In the genomic region with DNA sequence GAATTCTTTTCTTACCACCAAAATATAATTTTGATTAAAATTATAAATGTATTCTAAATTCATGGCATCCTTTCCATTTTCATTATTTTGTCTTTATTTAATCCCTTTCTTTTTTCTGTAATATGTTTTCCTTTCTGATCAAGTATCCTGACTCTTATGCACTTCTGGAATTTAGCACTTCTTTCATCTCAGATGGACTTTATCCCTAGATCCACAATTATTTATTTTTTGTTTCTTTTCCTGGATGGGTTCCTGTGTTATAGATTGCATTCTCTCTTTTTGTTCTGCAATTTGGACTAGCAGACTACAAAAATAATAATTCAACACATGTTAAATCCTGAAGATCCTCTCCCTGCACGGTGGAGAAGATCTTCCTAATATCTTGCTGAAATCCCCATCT, we compare ENCODE assay signal across 25 cellular contexts.
"Had no signal": no experiment of that assay in that cellular context is flagged by ENCODE, and none has a peak within 500 bp of the region (broad histone marks: within the 10 kb centered on the region; RNA-seq: fewer than 3 reads in every experiment).

No MANE protein-coding gene starts in this region.

- H3K4me3 ChIP-seq: breast epithelium, testis, transverse colon had no signal

- H3K4me1 ChIP-seq: breast epithelium, testis, transverse colon had no signal

- H3K36me3 ChIP-seq: breast epithelium, transverse colon, WERI-Rb-1 had no signal

- H3K27me3 ChIP-seq: breast epithelium, testis, transverse colon had no signal

- H3K9me3 ChIP-seq: breast epithelium, testis, transverse colon had no signal

- DNase-seq: activated CD4-positive, alpha-beta memory T cell treated with anti-CD3 and anti-CD28 coated beads, Interleukin-2, amount 10 ng/mL, durations not matched to agents 7 days and 5 days; activated CD4-positive, alpha-beta T cell treated with anti-CD3 and anti-CD28 coated beads, Interleukin-2, amount 10 ng/mL, durations not matched to agents 24 days and 14 days; activated CD8-positive, alpha-beta memory T cell treated with anti-CD3 and anti-CD28 coated beads, Interleukin-2, amount 50 U/mL, for 48 hours; activated gamma-delta T cell; activated naive CD4-positive, alpha-beta T cell treated with anti-CD3 and anti-CD28 coated beads, Interleukin-2, amount 50 U/mL, for 16 hours; activated naive CD8-positive, alpha-beta T cell treated with anti-CD3 and anti-CD28 coated beads, Interleukin-2, amount 50 U/mL, for 24 hours; activated T-cell treated with anti-CD3 and anti-CD28 coated beads, Interleukin-2, amount 50 U/mL, for 24 hours; amygdala; central memory CD4-positive, alpha-beta T cell; endodermal cell; islet precursor cell; left ventricle myocardium superior; mammary epithelial cell; naive B cell; nucleus accumbens; right cardiac atrium; stimulated activated CD4-positive, alpha-beta T cell treated with anti-CD3 and anti-CD28 coated beads, Interleukin-12 subunit alpha, Interleukin-12 subunit beta, amount 100 ng/mL, for 4 hours; stimulated activated CD4-positive, alpha-beta T cell treated with anti-CD3 and anti-CD28 coated beads, Interleukin-4, amount 100 ng/mL, for 1 hour; stimulated activated naive CD8-positive, alpha-beta T cell treated with anti-CD3 and anti-CD28 coated beads, Interleukin-15, Interleukin-2, amounts not matched to agents 100 U/mL and 50 U/mL, for 24 hours; T-helper 17 cell; T1000; testis; transverse colon had no signal

- H3K27ac ChIP-seq: breast epithelium, testis, transverse colon, WERI-Rb-1 had no signal
